8 cellular contexts compared by ENCODE assay signal in the genomic region with DNA sequence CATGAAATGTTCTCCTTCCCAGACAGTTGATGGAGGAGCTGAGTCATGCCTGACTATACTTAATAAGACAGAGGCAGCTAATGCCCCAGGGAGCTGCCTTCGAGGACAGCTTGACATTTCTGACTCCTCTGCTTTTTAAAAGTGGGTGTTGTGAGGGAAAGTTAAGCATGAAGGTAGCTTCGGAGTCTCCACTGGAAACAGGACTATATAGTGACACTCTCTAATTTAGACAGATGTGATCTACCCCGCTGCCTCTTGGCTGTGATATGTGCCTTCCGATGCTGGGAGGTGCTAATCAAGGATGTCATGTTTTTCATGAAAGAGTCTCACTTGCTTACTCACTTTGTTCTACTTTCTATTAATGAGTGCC.
A peak's percentile ranks its signal among the peaks of the same experiment; 100 is the strongest.
DNase-seq lines count a peak whose midpoint lies in the region; ATAC-seq and TF ChIP-seq lines count a peak whose summit lies in the region.

No MANE protein-coding gene starts in this region.

- H3K79me2 ChIP-seq in DND-41 (ENCODE audit: insufficient read depth, low read length), result no peaks in the 10 kb centered on the region; the same call in 1 of the 2 replicates

- in situ Hi-C loops in IMR-90 (cut with MboI; ENCODE audit: low sequenced_read_pairs) (no loop called here), GM13977 (cut with MboI; ENCODE audit: low pct_unique_long_range_greater_than_20kb, low sequenced_read_pairs, unreplicated experiment) (no loop called here)

- H3K27ac ChIP-seq in DND-41 (ENCODE audit: low read length), result no peak overlapping the region
- H3K27ac ChIP-seq in IMR-90 (ENCODE audit: insufficient read depth, low read length), result peak overlapping the region; percentile 26; the same call in 1 of the 2 replicates

- H2BK120ac ChIP-seq in IMR-90 (ENCODE audit: low read depth, low read length), result peak overlapping the region; percentile 91

- H4K20me1 ChIP-seq in DND-41 (ENCODE audit: insufficient read depth, low read length) (no peaks in the 10 kb centered on the region), IMR-90 (ENCODE audit: insufficient read depth, low read length) (no peaks in the 10 kb centered on the region)

- peak overlapping the region; percentile 9 for H3K4me3 Mint-ChIP-seq in activated naive CD8-positive, alpha-beta T cell treated with anti-CD3 and anti-CD28 coated beads for 36 hours
- peak overlapping the region in 2 of 8 donors; percentile 0 to 1 for H3K4me3 Mint-ChIP-seq in naive B cell

- H2BK20ac ChIP-seq in IMR-90 (ENCODE audit: low read depth, low read length), result peak overlapping the region; percentile 97

- peak overlapping the region; percentile 89; the same call in 1 of the 2 replicates for H3K18ac ChIP-seq in IMR-90 (ENCODE audit: low read depth, low read length)

- peak overlapping the region; percentile 57 for H2AK5ac ChIP-seq in IMR-90 (ENCODE audit: low read depth, low read length)

- peaks cover 2% of the 10 kb centered on the region for H3K9me3 Mint-ChIP-seq in activated naive CD8-positive, alpha-beta T cell treated with anti-CD3 and anti-CD28 coated beads for 36 hours
- no peaks in the 10 kb centered on the region for H3K9me3 Mint-ChIP-seq in naive B cell

- H3K27me3 Mint-ChIP-seq in activated naive CD8-positive, alpha-beta T cell treated with anti-CD3 and anti-CD28 coated beads for 36 hours, result no peaks in the 10 kb centered on the region
- H3K27me3 Mint-ChIP-seq in naive B cell, result no peaks in the 10 kb centered on the region

- dilution Hi-C loops in IMR-90 (cut with HindIII; ENCODE audit: low sequenced_read_pairs, unreplicated experiment), result no loop called here

- peaks cover 25% of the 10 kb centered on the region for H3K4me1 Mint-ChIP-seq in activated naive CD8-positive, alpha-beta T cell treated with anti-CD3 and anti-CD28 coated beads for 36 hours
- peaks cover 17 to 22% (median 21%) of the 10 kb centered on the region in 3 donors for H3K4me1 Mint-ChIP-seq in naive B cell

- peak; percentile 24 for DNase-seq in DND-41
- peak; percentile 62 for DNase-seq in IMR-90
- peak; percentile 29 for DNase-seq in activated naive CD8-positive, alpha-beta T cell treated with anti-CD3 and anti-CD28 coated beads for 36 hours
- DNase-seq in naive B cell, result peak; percentile 12
- no peak for DNase-seq in NCI-H524 treated with DMSO at 0.1 percent for 48 hours (lab: John Stamatoyannopoulos, UW)
- no peak for DNase-seq in GM13977 (ENCODE audit: low spot score)

- no peaks in the 10 kb centered on the region for H3K36me3 ChIP-seq in DND-41 (ENCODE audit: insufficient read depth, low read length)
- no peaks in the 10 kb centered on the region for H3K36me3 ChIP-seq in IMR-90 (ENCODE audit: control insufficient read depth, insufficient read depth, low read length)

- ATAC-seq in DND-41 (ENCODE audit: insufficient read depth, low read depth), result peak; percentile 70
- peak; percentile 88 for ATAC-seq in GM21423 (IDR thresholded peaks at IDR 0.05; ENCODE audit: unreplicated experiment)
- ATAC-seq in IMR-90 (ENCODE audit: low read depth), result peak; percentile 44
- peak; percentile 73 to 77 for ATAC-seq in naive B cell (ENCODE audit: low read depth in 2 of 2)
- ATAC-seq in HG03039 (IDR thresholded peaks at IDR 0.05; ENCODE audit: unreplicated experiment), result no peak

- TF ChIP-seq CTCF in DND-41 (IDR thresholded peaks at IDR 0.05; ENCODE audit: borderline replicate concordance, extremely low read depth, low read length, poor library complexity, severe bottlenecking), result no peak
- TF ChIP-seq CTCF in IMR-90 (conservative IDR thresholded peaks at IDR 0.05; ENCODE audit: low read depth, low read length), result no peak
- no peak for TF ChIP-seq CTCF in GM13977 (IDR thresholded peaks at IDR 0.05; ENCODE audit: extremely low read depth, insufficient read depth, missing control alignments)

- H3K36me3 Mint-ChIP-seq in activated naive CD8-positive, alpha-beta T cell treated with anti-CD3 and anti-CD28 coated beads for 36 hours, result peaks cover 19% of the 10 kb centered on the region
- peaks cover 0 to 8% of the 10 kb centered on the region in 2 donors for H3K36me3 Mint-ChIP-seq in naive B cell

- no peaks in the 10 kb centered on the region for H3K27me3 ChIP-seq in DND-41 (ENCODE audit: insufficient read depth, low read length, poor library complexity)
- no peaks in the 10 kb centered on the region for H3K27me3 ChIP-seq in IMR-90 (ENCODE audit: control insufficient read depth, insufficient read depth, low read length)

- no peak overlapping the region for H3K56ac ChIP-seq in IMR-90 (ENCODE audit: extremely low read depth, insufficient read depth, low read length)

- peaks cover 5 to 9% of the 10 kb centered on the region in 2 experiments; a peak in 3 of 4 replicates for H3K79me1 ChIP-seq in IMR-90 (ENCODE audit: low read depth in 1 of 2, low read length in 2 of 2)

- H3K9me1 ChIP-seq in IMR-90 (ENCODE audit: insufficient read depth, low read length), result peaks cover 8% of the 10 kb centered on the region

- no TSS peak for BruUV-seq in IMR-90 (replicated peaks; lab: Mats Ljungman, UMichigan)

- peak overlapping the region; percentile 7 for H2AK9ac ChIP-seq in IMR-90 (replicated peaks; ENCODE audit: low read depth, low read length, poor library complexity)

- H3K23ac ChIP-seq in IMR-90 (ENCODE audit: low read depth, low read length), result peak overlapping the region; percentile 22; the same call in 1 of the 2 replicates

- H3K4ac ChIP-seq in IMR-90 (ENCODE audit: low read depth, low read length), result peak overlapping the region; percentile 90

- H4K91ac ChIP-seq in IMR-90 (ENCODE audit: insufficient read depth, low read depth, low read length), result peak overlapping the region; percentile 93

- H2BK5ac ChIP-seq in IMR-90 (ENCODE audit: low read depth, low read length, poor library complexity, severe bottlenecking), result peak overlapping the region; percentile 96

- CTCF ChIA-PET in IMR-90 (lab: Yijun Ruan, JAX), result no interaction called here

- H3K4me1 ChIP-seq in DND-41 (ENCODE audit: insufficient read depth, low read length) (peaks cover 10% of the 10 kb centered on the region), IMR-90 (ENCODE audit: control insufficient read depth, insufficient read depth, low read length) (peaks cover 14% of the 10 kb centered on the region)

- intact Hi-C loops in IMR-90 (cut with micrococcal nuclease), result no loop called here

- WGBS in IMR-90 (ENCODE audit: extremely low coverage in 2 of 2, insufficient read length in 1 of 2), 2 experiments, result 20% methylated on average over 1 of the region's 4 CpGs; no CpG with 5 or more reads in 1 of the 2 experiments

- no peak for TF ChIP-seq RAD21 in IMR-90 (IDR thresholded peaks at IDR 0.05; ENCODE audit: low read length)

- H3K9me3 ChIP-seq in DND-41 (ENCODE audit: insufficient read depth, low read length, severe bottlenecking) (no peaks in the 10 kb centered on the region), IMR-90 (ENCODE audit: control insufficient read depth, insufficient read depth, low read length) (no peaks in the 10 kb centered on the region)

- H4K8ac ChIP-seq in IMR-90 (ENCODE audit: low read depth in 2 of 2, low read length in 2 of 2), result peak overlapping the region; percentile 68 to 87

- peak overlapping the region; percentile 75 for H3K14ac ChIP-seq in IMR-90 (replicated peaks; ENCODE audit: low read depth, low read length)

- no peak overlapping the region for H2AFZ ChIP-seq in DND-41 (ENCODE audit: low read depth, low read length)
- peak overlapping the region; percentile 24 for H2AFZ ChIP-seq in IMR-90 (replicated peaks; ENCODE audit: low read length, poor library complexity)

- no peak overlapping the region for H3K9ac ChIP-seq in DND-41 (ENCODE audit: low read depth, low read length)
- no peak overlapping the region for H3K9ac ChIP-seq in IMR-90 (ENCODE audit: low read depth, low read length)

- peak overlapping the region; percentile 85 for H3K27ac Mint-ChIP-seq in activated naive CD8-positive, alpha-beta T cell treated with anti-CD3 and anti-CD28 coated beads for 36 hours
- H3K27ac Mint-ChIP-seq in naive B cell, result peak overlapping the region in 3 of 6 donors; percentile 26 to 66 (median 56)

- no peak overlapping the region for H3K4me3 ChIP-seq in DND-41 (ENCODE audit: low read depth in 1 of 2, low read length in 2 of 2)
- no peak overlapping the region for H3K4me3 ChIP-seq in IMR-90 (ENCODE audit: insufficient read depth, low read depth, low read length)

- H3K4me2 ChIP-seq in DND-41 (ENCODE audit: insufficient read depth, low read length) (no peak overlapping the region), IMR-90 (ENCODE audit: low read depth, low read length) (peak overlapping the region; percentile 69; the same call in 1 of the 2 replicates)

- no peak for TF ChIP-seq POLR2A in IMR-90 (IDR thresholded peaks at IDR 0.05; ENCODE audit: low read depth, low read length)

- H2BK15ac ChIP-seq in IMR-90 (ENCODE audit: low read depth, low read length), result peak overlapping the region; percentile 92

- H4K5ac ChIP-seq in IMR-90 (ENCODE audit: low read depth, low read length), result peak overlapping the region; percentile 86; the same call in 1 of the 2 replicates

- POLR2A ChIA-PET in IMR-90 (lab: Charles Lee; ENCODE audit: unreplicated experiment), result interaction anchor here (0.6 kb wide), 1 partner anchor 15 kb away, joined by 3 read pairs; no protein-coding TSS in a partner anchor

TF ChIP-seq in IMR-90, 13 proteins besides CTCF, POLR2A, EP300 and RAD21:
- TF ChIP-seq RFX5 (IDR thresholded peaks at IDR 0.05; ENCODE audit: low read depth, low read length), result no peak
- TF ChIP-seq, protein P1, sequence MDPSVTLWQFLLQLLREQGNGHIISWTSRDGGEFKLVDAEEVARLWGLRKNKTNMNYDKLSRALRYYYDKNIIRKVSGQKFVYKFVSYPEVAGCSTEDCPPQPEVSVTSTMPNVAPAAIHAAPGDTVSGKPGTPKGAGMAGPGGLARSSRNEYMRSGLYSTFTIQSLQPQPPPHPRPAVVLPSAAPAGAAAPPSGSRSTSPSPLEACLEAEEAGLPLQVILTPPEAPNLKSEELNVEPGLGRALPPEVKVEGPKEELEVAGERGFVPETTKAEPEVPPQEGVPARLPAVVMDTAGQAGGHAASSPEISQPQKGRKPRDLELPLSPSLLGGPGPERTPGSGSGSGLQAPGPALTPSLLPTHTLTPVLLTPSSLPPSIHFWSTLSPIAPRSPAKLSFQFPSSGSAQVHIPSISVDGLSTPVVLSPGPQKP (IDR thresholded peaks at IDR 0.05; ENCODE audit: borderline replicate concordance, low read depth, low read length), result no peak
- no peak for TF ChIP-seq MAFK (IDR thresholded peaks at IDR 0.05; ENCODE audit: low read depth, low read length)
- no peak for TF ChIP-seq RCOR1 (IDR thresholded peaks at IDR 0.05; ENCODE audit: insufficient replicate concordance, low read length)
- TF ChIP-seq NFE2L2 (IDR thresholded peaks at IDR 0.05; ENCODE audit: low read depth, low read length), result peak; percentile 64; the same call in 1 of the 2 replicates
- TF ChIP-seq CEBPB (IDR thresholded peaks at IDR 0.05; ENCODE audit: low read depth, low read length), result no peak

Comparison
In these comparisons a context has a peak if more than half of its experiments do, and no peak if none do; other contexts are left out.
1. DNase-seq: peak in DND-41 (single experiment), IMR-90 (single experiment), activated naive CD8-positive, alpha-beta T cell treated with anti-CD3 and anti-CD28 coated beads for 36 hours (single experiment) and naive B cell (single experiment); none in NCI-H524 treated with DMSO at 0.1 percent for 48 hours (single experiment) and GM13977 (single experiment).